In the genomic region with DNA sequence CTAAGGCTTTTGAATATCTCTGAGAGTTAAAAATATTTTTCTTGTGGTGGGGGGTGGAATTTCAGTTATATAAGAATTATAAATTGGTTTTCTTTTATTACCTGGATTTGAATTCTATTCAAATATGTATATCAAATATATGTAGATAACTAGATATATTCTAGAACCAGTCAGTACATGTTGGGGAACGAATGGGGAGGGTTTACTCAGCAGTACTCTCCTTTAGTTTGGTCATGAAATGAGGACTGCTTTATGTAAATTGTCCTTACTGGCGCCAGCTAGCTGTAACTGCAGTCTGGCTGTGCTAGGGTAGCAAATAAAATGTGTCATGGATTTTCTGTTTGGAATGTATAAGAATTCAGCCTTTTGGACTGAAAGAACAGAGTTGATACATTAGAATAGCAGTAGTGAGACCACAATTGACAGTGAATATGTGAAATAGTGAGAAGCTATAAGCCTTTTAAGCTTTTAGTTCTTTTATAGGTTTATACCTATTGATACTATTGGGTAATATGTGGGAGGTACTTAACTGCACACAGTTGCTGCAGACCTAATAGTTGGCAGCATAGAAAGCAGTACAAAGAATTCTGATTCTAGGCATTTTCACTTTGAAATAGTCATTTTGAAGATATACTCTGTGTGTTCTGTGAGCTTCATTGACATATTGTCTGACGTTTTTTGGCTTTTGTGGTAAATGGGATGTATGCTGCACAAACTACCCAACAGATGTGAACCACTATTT, we compare ENCODE assay signal across 8 cellular contexts. TPM values are rescaled to one million over a fixed set of nuclear protein-coding genes. Genes with fewer than 3 reads are reported as not detected.
DNase-seq lines count a peak whose midpoint lies in the region; ATAC-seq and TF ChIP-seq lines count a peak whose summit lies in the region.

No MANE protein-coding gene starts in this region.

- ATAC-seq in HG03159 (IDR thresholded peaks at IDR 0.05; ENCODE audit: unreplicated experiment) (peak; percentile 58), HG02970 (IDR thresholded peaks at IDR 0.05; ENCODE audit: low FRiP score, unreplicated experiment) (no peak)

- H3K27ac ChIP-seq in cardiac muscle cell = peak overlapping the region; percentile 87

- peak overlapping the region; percentile 19 for H3K4me3 ChIP-seq in cardiac muscle cell

- peak; percentile 88 for DNase-seq in DMS 273 treated with DMSO at 0.1 percent for 48 hours (lab: John Stamatoyannopoulos, UW)
- DNase-seq in NCI-H345 treated with DMSO at 0.1 percent for 48 hours (lab: John Stamatoyannopoulos, UW; ENCODE audit: unreplicated experiment) = peak; percentile 27
- peak; percentile 77 to 87 for DNase-seq in cardiac muscle cell (ENCODE audit: low read depth in 1 of 2, low spot score in 1 of 2)
- DNase-seq in progenitor cell of endocrine pancreas (ENCODE audit: low spot score, unreplicated experiment) = no peak

- no peaks in the 10 kb centered on the region for H3K9me3 ChIP-seq in cardiac muscle cell (ENCODE audit: low read depth)

- H3K9me3 Mint-ChIP-seq in activated naive CD4-positive, alpha-beta T cell treated with anti-CD3 and anti-CD28 coated beads, Interleukin-2, amount 50 U/mL, for 24 hours = peaks cover 5% of the 10 kb centered on the region
- peaks cover 13% of the 10 kb centered on the region for H3K9me3 Mint-ChIP-seq in progenitor cell of endocrine pancreas (ENCODE audit: low read depth)

- H3K4me1 ChIP-seq in cardiac muscle cell (ENCODE audit: low read depth) = peaks cover 20% of the 10 kb centered on the region

- no peaks in the 10 kb centered on the region for H3K27me3 ChIP-seq in cardiac muscle cell

- H3K27ac Mint-ChIP-seq in activated naive CD4-positive, alpha-beta T cell treated with anti-CD3 and anti-CD28 coated beads, Interleukin-2, amount 50 U/mL, for 24 hours = peak overlapping the region; percentile 95
- peak overlapping the region; percentile 92 for H3K27ac Mint-ChIP-seq in progenitor cell of endocrine pancreas

- peaks cover 7% of the 10 kb centered on the region for H3K36me3 Mint-ChIP-seq in activated naive CD4-positive, alpha-beta T cell treated with anti-CD3 and anti-CD28 coated beads, Interleukin-2, amount 50 U/mL, for 24 hours
- H3K36me3 Mint-ChIP-seq in progenitor cell of endocrine pancreas (ENCODE audit: insufficient read depth) = peaks cover 22% of the 10 kb centered on the region

- H3K4me1 Mint-ChIP-seq in activated naive CD4-positive, alpha-beta T cell treated with anti-CD3 and anti-CD28 coated beads, Interleukin-2, amount 50 U/mL, for 24 hours = peaks cover 93% of the 10 kb centered on the region
- H3K4me1 Mint-ChIP-seq in progenitor cell of endocrine pancreas (ENCODE audit: low read depth) = peaks cover 44% of the 10 kb centered on the region

- no peaks in the 10 kb centered on the region for H3K36me3 ChIP-seq in cardiac muscle cell

- no peaks in the 10 kb centered on the region for H3K27me3 Mint-ChIP-seq in activated naive CD4-positive, alpha-beta T cell treated with anti-CD3 and anti-CD28 coated beads, Interleukin-2, amount 50 U/mL, for 24 hours
- no peaks in the 10 kb centered on the region for H3K27me3 Mint-ChIP-seq in progenitor cell of endocrine pancreas

- TF ChIP-seq POLR2A in GM19099 (IDR thresholded peaks at IDR 0.05; ENCODE audit: extremely low read depth, insufficient read length, low read depth) = peak; percentile 29

- H3K4me3 Mint-ChIP-seq in activated naive CD4-positive, alpha-beta T cell treated with anti-CD3 and anti-CD28 coated beads, Interleukin-2, amount 50 U/mL, for 24 hours = peak overlapping the region; percentile 86
- no peak overlapping the region for H3K4me3 Mint-ChIP-seq in progenitor cell of endocrine pancreas (ENCODE audit: low read depth)

- TF ChIP-seq CTCF in cardiac muscle cell (IDR thresholded peaks at IDR 0.05; ENCODE audit: low read depth, low read length) (peak; percentile 8), progenitor cell of endocrine pancreas (IDR thresholded peaks at IDR 0.05; ENCODE audit: unreplicated experiment) (peak; percentile 25)

RNA-seq across cellular contexts. Expression of a gene that starts 29.0 kb away (rescaled TPM):
- 90.5 and 100 TPM in 2 replicates for total RNA-seq in cardiac muscle cell
- polyA plus RNA-seq in cardiac muscle cell = 42.8 and 76.0 TPM in 2 replicates
- 185 and 186 TPM in 2 replicates for total RNA-seq in progenitor cell of endocrine pancreas
